Comparison of ENCODE assay signal across 8 cellular contexts in genomic region chr17:82752371-82753200, GRCh38. TPM values are rescaled to one million over a fixed set of nuclear protein-coding genes. Genes with fewer than 3 reads are reported as not detected.
DNase-seq lines count a peak whose midpoint lies in the region; ATAC-seq and TF ChIP-seq lines count a peak whose summit lies in the region.

No MANE protein-coding gene starts in this region.

- H3K4me1 ChIP-seq in BLaER1 treated with 17β-estradiol and CSF1 and Interleukin-3, amounts not matched to agents 10 nM and 100 nM = peaks cover 21 to 36% (median 28%) of the 10 kb centered on the region in 10 experiments
- H3K4me1 ChIP-seq in ovary (ENCODE audit: insufficient read depth) = peaks cover 10% of the 10 kb centered on the region

- no peak for TF ChIP-seq CTCF in WI38 (IDR thresholded peaks at IDR 0.05; ENCODE audit: low read depth, low read length)
- TF ChIP-seq CTCF in foreskin fibroblast (IDR thresholded peaks at IDR 0.05; ENCODE audit: low read depth, low read length) = no peak
- no peak for TF ChIP-seq CTCF in ovary (IDR thresholded peaks at IDR 0.05)

- H3K9ac ChIP-seq in BLaER1 treated with 17β-estradiol and CSF1 and Interleukin-3, amounts not matched to agents 10 nM and 100 nM = peak overlapping the region; percentile 82 to 92 (median 86)

- WGBS in ovary, 3 donors = 1 to 3% (median 1%) methylated on average over 23 to 72 of the region's 72 CpGs

- TF ChIP-seq POLR2A in ovary (IDR thresholded peaks at IDR 0.05) = no peak

- ATAC-seq in GM19035 (IDR thresholded peaks at IDR 0.05; ENCODE audit: unreplicated experiment) (peak; percentile 27), HG03354 (IDR thresholded peaks at IDR 0.05; ENCODE audit: poor library complexity, severe bottlenecking, unreplicated experiment) (peak; percentile 39), HG02798 (IDR thresholded peaks at IDR 0.05; ENCODE audit: poor library complexity, unreplicated experiment) (no peak)

- peaks cover 1 to 29% (median 28%) of the 10 kb centered on the region in 11 experiments; a peak in 19 of 22 replicates for H3K9me3 ChIP-seq in BLaER1 treated with 17β-estradiol and CSF1 and Interleukin-3, amounts not matched to agents 10 nM and 100 nM (replicated peaks in 1 of 11)
- H3K9me3 ChIP-seq in ovary = no peaks in the 10 kb centered on the region

- peak; percentile 32 to 61 for DNase-seq in foreskin fibroblast
- peak in 3 of 5 donors; percentile 41 to 67 (median 59) for DNase-seq in ovary
- no peak for DNase-seq in activated CD4-positive, alpha-beta T cell treated with anti-CD3 and anti-CD28 coated beads, Interleukin-2, amount 50 U/mL, for 1 hour

- peaks cover 0 to 56% (median 42%) of the 10 kb centered on the region in 11 experiments; a peak in 16 of 22 replicates for H4K20me1 ChIP-seq in BLaER1 treated with 17β-estradiol and CSF1 and Interleukin-3, amounts not matched to agents 10 nM and 100 nM

- peak overlapping the region; percentile 64 to 93 (median 87); a peak in 21 of 22 replicates for H3K27ac ChIP-seq in BLaER1 treated with 17β-estradiol and CSF1 and Interleukin-3, amounts not matched to agents 10 nM and 100 nM
- H3K27ac ChIP-seq in ovary = peak overlapping the region; percentile 71 to 84

- intact Hi-C loops in ovary (cut with DNase I) = no loop called here

- peak overlapping the region; percentile 77 to 99 (median 94) for H3K4me3 ChIP-seq in BLaER1 treated with 17β-estradiol and CSF1 and Interleukin-3, amounts not matched to agents 10 nM and 100 nM
- H3K4me3 ChIP-seq in WI38 (ENCODE audit: low read depth, low read length) = peak overlapping the region; percentile 82
- peak overlapping the region; percentile 80 to 85 for H3K4me3 ChIP-seq in foreskin fibroblast (ENCODE audit: low read depth in 1 of 2, low read length in 2 of 2)
- H3K4me3 ChIP-seq in ovary = peak overlapping the region; percentile 90

- peak overlapping the region; percentile 85 to 100 (median 98) for H3K4me2 ChIP-seq in BLaER1 treated with 17β-estradiol and CSF1 and Interleukin-3, amounts not matched to agents 10 nM and 100 nM

- TF ChIP-seq EP300 in ovary (IDR thresholded peaks at IDR 0.05) = no peak

- no peaks in the 10 kb centered on the region for H3K27me3 ChIP-seq in BLaER1 treated with 17β-estradiol and CSF1 and Interleukin-3, amounts not matched to agents 10 nM and 100 nM
- H3K27me3 ChIP-seq in ovary = no peaks in the 10 kb centered on the region

- peaks cover 0 to 38% (median 25%) of the 10 kb centered on the region in 11 experiments; a peak in 19 of 22 replicates for H3K36me3 ChIP-seq in BLaER1 treated with 17β-estradiol and CSF1 and Interleukin-3, amounts not matched to agents 10 nM and 100 nM
- no peaks in the 10 kb centered on the region for H3K36me3 ChIP-seq in ovary

RNA-seq across cellular contexts. Expression of gene TBCD, which starts 0.7 kb away (rescaled TPM):
- total RNA-seq in ovary = 10 to 100 TPM; 44.4 to 88.3 (median 71.4) TPM
- polyA plus RNA-seq in ovary = 10 to 100 TPM; 29.2 to 55.9 TPM

RNA-seq across cellular contexts. Expression of gene FN3K, which starts 17.2 kb away (rescaled TPM):
- total RNA-seq in ovary = 100 to 1,000 TPM in 1 of 7 donors, 10 to 100 TPM in 6; 14.5 to 106 (median 44.6) TPM
- polyA plus RNA-seq in ovary = 10 to 100 TPM; 12.0 to 22.0 TPM

RNA-seq across cellular contexts. Expression of gene FN3KRP, which starts 36.1 kb away (rescaled TPM):
- 10 to 100 TPM in 6 of 7 donors, 1 to 10 TPM in 1; 9.9 to 48.6 (median 39.0) TPM for total RNA-seq in ovary
- 10 to 100 TPM; 37.9 to 51.5 TPM for polyA plus RNA-seq in ovary

RNA-seq across cellular contexts. Expression of gene RAB40B, which starts 54.1 kb away (rescaled TPM):
- 10 to 100 TPM; 10.0 to 25.9 (median 14.9) TPM for total RNA-seq in ovary
- 10 to 100 TPM in 1 of 2 donors, 1 to 10 TPM in 1; 9.2 to 18.6 TPM for polyA plus RNA-seq in ovary
